In genomic region chr15:41838400-41838897, GRCh38 we compare ENCODE assay signal across 11 cellular contexts. TPM values are rescaled to one million over a fixed set of nuclear protein-coding genes. Genes with fewer than 3 reads are reported as not detected.
A peak's percentile ranks its signal among the peaks of the same experiment; 100 is the strongest.
DNase-seq lines count a peak whose midpoint lies in the region; ATAC-seq and TF ChIP-seq lines count a peak whose summit lies in the region.
"Had no signal": no experiment of that assay in that cellular context is flagged by ENCODE, and none has a peak within 500 bp of the region (broad histone marks: within the 10 kb centered on the region; RNA-seq: fewer than 3 reads in every experiment).

PLA2G4B (plus strand) TSS chr15:41838847; CDS start chr15:41838914, 67 bp downstream.

- H3K27ac ChIP-seq in foreskin keratinocyte = no peak within 1 kb of the TSS
- H3K27ac ChIP-seq in skeletal muscle tissue (ENCODE audit: low read depth, low read length) = peak within 1 kb of the TSS; percentile 75

- H3K4me1 ChIP-seq in foreskin keratinocyte (peaks cover 5% of the 10 kb centered on the region), skeletal muscle tissue (ENCODE audit: control insufficient read depth in 3 of 3, insufficient read depth in 3 of 3, low read length in 3 of 3) (peaks cover 16 to 18% (median 16%) of the 10 kb centered on the region in 3 donors)

- peak in 2 of 3 experiments; percentile 1 to 3 for DNase-seq in NCI-H1417 (lab: John Stamatoyannopoulos, UW)
- DNase-seq in NCI-H1417 treated with DMSO at 0.1 percent for 48 hours (lab: John Stamatoyannopoulos, UW) = no peak
- DNase-seq in NCI-H2171 treated with DMSO at 0.1 percent for 48 hours (lab: John Stamatoyannopoulos, UW) = peak; percentile 65
- peak in 1 of 2 donors; percentile 53 for DNase-seq in foreskin keratinocyte
- DNase-seq in putamen (ENCODE audit: low spot score) = no peak
- DNase-seq in activated CD4-positive, alpha-beta T cell treated with anti-CD3 and anti-CD28 coated beads for 4 hours = no peak
- DNase-seq in amniotic stem cell (lab: John Stamatoyannopoulos, UW) = no peak
- DNase-seq: activated B cell treated with CpG ODN at 0.5 μM for 24 hours; GDM1; stimulated activated naive B cell treated with anti-CD40 and anti-IgM and Interleukin-4, amounts not matched to agents 10 μg/mL and 1 μg/mL and 100 μg/mL, for 72 hours had no signal

- peak within 1 kb of the TSS in 1 of 3 donors; percentile 25 for H3K9ac ChIP-seq in skeletal muscle tissue (ENCODE audit: low read depth in 1 of 3, low read length in 3 of 3)

- H3K9me3 ChIP-seq in skeletal muscle tissue (ENCODE audit: control insufficient read depth in 3 of 3, low read length in 3 of 3) = no peaks in the 10 kb centered on the region

- no peak within 1 kb of the TSS for H3K4me3 ChIP-seq in skeletal muscle tissue (ENCODE audit: low read length in 3 of 3)

- H3K27me3 ChIP-seq in foreskin keratinocyte = no peaks in the 10 kb centered on the region
- H3K27me3 ChIP-seq in skeletal muscle tissue (ENCODE audit: control insufficient read depth in 3 of 3, insufficient read depth in 3 of 3, low read length in 3 of 3) = no peaks in the 10 kb centered on the region

- peak; percentile 59 for ATAC-seq in foreskin keratinocyte
- ATAC-seq: stimulated activated naive B cell treated with anti-CD40 and anti-IgM and Interleukin-4, amounts not matched to agents 10 μg/mL and 1 μg/mL and 100 μg/mL, for 72 hours had no signal

- no peak for TF ChIP-seq CTCF in foreskin keratinocyte (conservative IDR thresholded peaks at IDR 0.05)

- peaks cover 12 to 18% (median 16%) of the 10 kb centered on the region in 3 donors for H3K36me3 ChIP-seq in skeletal muscle tissue (ENCODE audit: control insufficient read depth in 3 of 3, insufficient read depth in 3 of 3, low read length in 3 of 3)

RNA-seq across cellular contexts. Expression of gene PLA2G4B, which starts in this region (rescaled TPM):
- total RNA-seq in foreskin keratinocyte (3.5 and 4.5 TPM in 2 replicates), skeletal muscle tissue (1.6 TPM)
- polyA plus RNA-seq in foreskin keratinocyte = 4.3 and 5.5 TPM in 2 replicates

Comparison
In these comparisons a context has a peak if more than half of its experiments do, and no peak if none do; other contexts are left out.
1. DNase-seq: peak in NCI-H1417 (2 of 3) and NCI-H2171 treated with DMSO at 0.1 percent for 48 hours (single experiment); none in NCI-H1417 treated with DMSO at 0.1 percent for 48 hours (single experiment), putamen (single experiment), activated CD4-positive, alpha-beta T cell treated with anti-CD3 and anti-CD28 coated beads for 4 hours (0 of 2) and amniotic stem cell (single experiment).